In the genomic region with DNA sequence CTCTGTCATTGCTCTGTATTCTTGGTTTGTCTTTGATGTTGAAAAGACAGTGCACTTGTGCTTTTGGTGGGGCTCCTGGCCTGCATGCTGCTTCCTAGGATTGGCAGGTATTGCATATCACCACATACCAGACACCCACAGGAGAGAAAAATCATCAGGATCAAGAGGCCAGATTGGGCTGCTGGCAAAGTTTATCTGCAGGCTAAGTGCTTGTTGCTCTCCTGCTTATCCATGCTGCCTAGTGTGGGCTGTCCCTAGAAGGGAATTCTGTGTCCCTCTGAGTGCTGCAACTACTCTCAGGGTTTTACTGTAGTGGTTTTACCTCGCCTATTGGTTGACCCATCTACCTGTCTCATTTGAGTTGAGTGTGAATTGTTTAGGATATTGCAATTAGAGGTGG, we compare ENCODE assay signal across 1 cellular context.
A peak's percentile ranks its signal among the peaks of the same experiment; 100 is the strongest.
TF ChIP-seq lines count a peak whose summit lies in the region.

No MANE protein-coding gene starts in this region.

TF ChIP-seq in K562, 482 proteins besides CTCF, POLR2A, EP300 and RAD21 (continued from another document):
- TF ChIP-seq, protein P1, sequence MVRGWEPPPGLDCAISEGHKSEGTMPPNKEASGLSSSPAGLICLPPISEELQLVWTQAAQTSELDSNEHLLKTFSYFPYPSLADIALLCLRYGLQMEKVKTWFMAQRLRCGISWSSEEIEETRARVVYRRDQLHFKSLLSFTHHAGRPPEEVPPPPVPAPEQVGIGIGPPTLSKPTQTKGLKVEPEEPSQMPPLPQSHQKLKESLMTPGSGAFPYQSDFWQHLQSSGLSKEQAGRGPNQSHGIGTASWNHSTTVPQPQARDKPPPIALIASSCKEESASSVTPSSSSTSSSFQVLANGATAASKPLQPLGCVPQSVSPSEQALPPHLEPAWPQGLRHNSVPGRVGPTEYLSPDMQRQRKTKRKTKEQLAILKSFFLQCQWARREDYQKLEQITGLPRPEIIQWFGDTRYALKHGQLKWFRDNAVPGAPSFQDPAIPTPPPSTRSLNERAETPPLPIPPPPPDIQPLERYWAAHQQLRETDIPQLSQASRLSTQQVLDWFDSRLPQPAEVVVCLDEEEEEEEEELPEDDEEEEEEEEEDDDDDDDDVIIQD (CRISPR knock-in tag; IDR thresholded peaks at IDR 0.05) = no peak
- TF ChIP-seq DPF2 (IDR thresholded peaks at IDR 0.05) = 0 out of 2 replicates have a peak, but pooled peaks have one; percentile 20
- TF ChIP-seq TAL1 (IDR thresholded peaks at IDR 0.05) = peak; percentile 65
- no peak for TF ChIP-seq TAF7 (tag; IDR thresholded peaks at IDR 0.05)
- TF ChIP-seq NCOR1 (IDR thresholded peaks at IDR 0.05) = peak; percentile 57; the same call in 1 of the 2 replicates
- TF ChIP-seq ZNF384 (IDR thresholded peaks at IDR 0.05; ENCODE audit: low read depth, low read length) = no peak
- peak; percentile 64 for TF ChIP-seq CBFA2T2 (conservative IDR thresholded peaks at IDR 0.05)
- peak; percentile 67 for TF ChIP-seq TCF3 (CRISPR knock-in tag; IDR thresholded peaks at IDR 0.05)
- no peak for TF ChIP-seq ESRRB (CRISPR knock-in tag; IDR thresholded peaks at IDR 0.05; ENCODE audit: borderline replicate concordance)
- TF ChIP-seq SNIP1 (IDR thresholded peaks at IDR 0.05; ENCODE audit: low read depth) = no peak
- TF ChIP-seq KLF10 (CRISPR knock-in tag; IDR thresholded peaks at IDR 0.05) = no peak
- TF ChIP-seq, protein P2, sequence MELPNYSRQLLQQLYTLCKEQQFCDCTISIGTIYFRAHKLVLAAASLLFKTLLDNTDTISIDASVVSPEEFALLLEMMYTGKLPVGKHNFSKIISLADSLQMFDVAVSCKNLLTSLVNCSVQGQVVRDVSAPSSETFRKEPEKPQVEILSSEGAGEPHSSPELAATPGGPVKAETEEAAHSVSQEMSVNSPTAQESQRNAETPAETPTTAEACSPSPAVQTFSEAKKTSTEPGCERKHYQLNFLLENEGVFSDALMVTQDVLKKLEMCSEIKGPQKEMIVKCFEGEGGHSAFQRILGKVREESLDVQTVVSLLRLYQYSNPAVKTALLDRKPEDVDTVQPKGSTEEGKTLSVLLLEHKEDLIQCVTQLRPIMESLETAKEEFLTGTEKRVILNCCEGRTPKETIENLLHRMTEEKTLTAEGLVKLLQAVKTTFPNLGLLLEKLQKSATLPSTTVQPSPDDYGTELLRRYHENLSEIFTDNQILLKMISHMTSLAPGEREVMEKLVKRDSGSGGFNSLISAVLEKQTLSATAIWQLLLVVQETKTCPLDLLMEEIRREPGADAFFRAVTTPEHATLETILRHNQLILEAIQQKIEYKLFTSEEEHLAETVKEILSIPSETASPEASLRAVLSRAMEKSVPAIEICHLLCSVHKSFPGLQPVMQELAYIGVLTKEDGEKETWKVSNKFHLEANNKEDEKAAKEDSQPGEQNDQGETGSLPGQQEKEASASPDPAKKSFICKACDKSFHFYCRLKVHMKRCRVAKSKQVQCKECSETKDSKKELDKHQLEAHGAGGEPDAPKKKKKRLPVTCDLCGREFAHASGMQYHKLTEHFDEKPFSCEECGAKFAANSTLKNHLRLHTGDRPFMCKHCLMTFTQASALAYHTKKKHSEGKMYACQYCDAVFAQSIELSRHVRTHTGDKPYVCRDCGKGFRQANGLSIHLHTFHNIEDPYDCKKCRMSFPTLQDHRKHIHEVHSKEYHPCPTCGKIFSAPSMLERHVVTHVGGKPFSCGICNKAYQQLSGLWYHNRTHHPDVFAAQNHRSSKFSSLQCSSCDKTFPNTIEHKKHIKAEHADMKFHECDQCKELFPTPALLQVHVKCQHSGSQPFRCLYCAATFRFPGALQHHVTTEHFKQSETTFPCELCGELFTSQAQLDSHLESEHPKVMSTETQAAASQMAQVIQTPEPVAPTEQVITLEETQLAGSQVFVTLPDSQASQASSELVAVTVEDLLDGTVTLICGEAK (IDR thresholded peaks at IDR 0.05) = no peak
- TF ChIP-seq, protein P2 (CRISPR knock-in tag; IDR thresholded peaks at IDR 0.05) = no peak
- TF ChIP-seq CBFA2T3 (IDR thresholded peaks at IDR 0.05) = peak; percentile 80
- peak; percentile 8 for TF ChIP-seq MEIS2 (IDR thresholded peaks at IDR 0.05; ENCODE audit: partially characterized antibody)
- TF ChIP-seq, protein P3, sequence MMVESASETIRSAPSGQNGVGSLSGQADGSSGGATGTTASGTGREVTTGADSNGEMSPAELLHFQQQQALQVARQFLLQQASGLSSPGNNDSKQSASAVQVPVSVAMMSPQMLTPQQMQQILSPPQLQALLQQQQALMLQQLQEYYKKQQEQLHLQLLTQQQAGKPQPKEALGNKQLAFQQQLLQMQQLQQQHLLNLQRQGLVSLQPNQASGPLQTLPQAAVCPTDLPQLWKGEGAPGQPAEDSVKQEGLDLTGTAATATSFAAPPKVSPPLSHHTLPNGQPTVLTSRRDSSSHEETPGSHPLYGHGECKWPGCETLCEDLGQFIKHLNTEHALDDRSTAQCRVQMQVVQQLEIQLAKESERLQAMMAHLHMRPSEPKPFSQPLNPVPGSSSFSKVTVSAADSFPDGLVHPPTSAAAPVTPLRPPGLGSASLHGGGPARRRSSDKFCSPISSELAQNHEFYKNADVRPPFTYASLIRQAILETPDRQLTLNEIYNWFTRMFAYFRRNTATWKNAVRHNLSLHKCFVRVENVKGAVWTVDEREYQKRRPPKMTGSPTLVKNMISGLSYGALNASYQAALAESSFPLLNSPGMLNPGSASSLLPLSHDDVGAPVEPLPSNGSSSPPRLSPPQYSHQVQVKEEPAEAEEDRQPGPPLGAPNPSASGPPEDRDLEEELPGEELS (CRISPR knock-in tag; IDR thresholded peaks at IDR 0.05; ENCODE audit: borderline replicate concordance) = no peak
- TF ChIP-seq MAZ (CRISPR knock-in tag; conservative IDR thresholded peaks at IDR 0.05 in 1 of 2, IDR thresholded peaks at IDR 0.05 in 1 of 2) = no peak
- TF ChIP-seq TEAD4 (IDR thresholded peaks at IDR 0.05; ENCODE audit: low read length) = peak; percentile 66
- TF ChIP-seq TEAD4 (CRISPR knock-in tag; IDR thresholded peaks at IDR 0.05; ENCODE audit: borderline replicate concordance) = no peak
- TF ChIP-seq MTA2 (IDR thresholded peaks at IDR 0.05; ENCODE audit: low read depth) = peak; percentile 32; the same call in 1 of the 2 replicates
- no peak for TF ChIP-seq SRSF1 (IDR thresholded peaks at IDR 0.05; ENCODE audit: low read depth, low read length)
- no peak for TF ChIP-seq YY1 (IDR thresholded peaks at IDR 0.05; ENCODE audit: borderline replicate concordance in 1 of 3, control insufficient read depth in 1 of 3, extremely low read depth in 1 of 3, insufficient read depth in 3 of 3, insufficient read length in 1 of 3, insufficient replicate concordance in 2 of 3, low read depth in 1 of 3, low read length in 2 of 3)
- no peak for TF ChIP-seq IRF2 (CRISPR knock-in tag; IDR thresholded peaks at IDR 0.05)
- TF ChIP-seq, protein P4, sequence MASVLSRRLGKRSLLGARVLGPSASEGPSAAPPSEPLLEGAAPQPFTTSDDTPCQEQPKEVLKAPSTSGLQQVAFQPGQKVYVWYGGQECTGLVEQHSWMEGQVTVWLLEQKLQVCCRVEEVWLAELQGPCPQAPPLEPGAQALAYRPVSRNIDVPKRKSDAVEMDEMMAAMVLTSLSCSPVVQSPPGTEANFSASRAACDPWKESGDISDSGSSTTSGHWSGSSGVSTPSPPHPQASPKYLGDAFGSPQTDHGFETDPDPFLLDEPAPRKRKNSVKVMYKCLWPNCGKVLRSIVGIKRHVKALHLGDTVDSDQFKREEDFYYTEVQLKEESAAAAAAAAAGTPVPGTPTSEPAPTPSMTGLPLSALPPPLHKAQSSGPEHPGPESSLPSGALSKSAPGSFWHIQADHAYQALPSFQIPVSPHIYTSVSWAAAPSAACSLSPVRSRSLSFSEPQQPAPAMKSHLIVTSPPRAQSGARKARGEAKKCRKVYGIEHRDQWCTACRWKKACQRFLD (CRISPR knock-in tag; IDR thresholded peaks at IDR 0.05) = 0 out of 2 replicates have a peak, but pooled peaks have one; percentile 8
- TF ChIP-seq, protein P5, sequence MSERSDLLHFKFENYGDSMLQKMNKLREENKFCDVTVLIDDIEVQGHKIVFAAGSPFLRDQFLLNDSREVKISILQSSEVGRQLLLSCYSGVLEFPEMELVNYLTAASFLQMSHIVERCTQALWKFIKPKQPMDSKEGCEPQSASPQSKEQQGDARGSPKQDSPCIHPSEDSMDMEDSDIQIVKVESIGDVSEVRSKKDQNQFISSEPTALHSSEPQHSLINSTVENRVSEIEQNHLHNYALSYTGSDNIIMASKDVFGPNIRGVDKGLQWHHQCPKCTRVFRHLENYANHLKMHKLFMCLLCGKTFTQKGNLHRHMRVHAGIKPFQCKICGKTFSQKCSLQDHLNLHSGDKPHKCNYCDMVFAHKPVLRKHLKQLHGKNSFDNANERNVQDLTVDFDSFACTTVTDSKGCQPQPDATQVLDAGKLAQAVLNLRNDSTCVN (CRISPR knock-in tag; IDR thresholded peaks at IDR 0.05) = no peak
- TF ChIP-seq FOXA1 (IDR thresholded peaks at IDR 0.05; ENCODE audit: borderline replicate concordance) = no peak
- TF ChIP-seq, protein P6, sequence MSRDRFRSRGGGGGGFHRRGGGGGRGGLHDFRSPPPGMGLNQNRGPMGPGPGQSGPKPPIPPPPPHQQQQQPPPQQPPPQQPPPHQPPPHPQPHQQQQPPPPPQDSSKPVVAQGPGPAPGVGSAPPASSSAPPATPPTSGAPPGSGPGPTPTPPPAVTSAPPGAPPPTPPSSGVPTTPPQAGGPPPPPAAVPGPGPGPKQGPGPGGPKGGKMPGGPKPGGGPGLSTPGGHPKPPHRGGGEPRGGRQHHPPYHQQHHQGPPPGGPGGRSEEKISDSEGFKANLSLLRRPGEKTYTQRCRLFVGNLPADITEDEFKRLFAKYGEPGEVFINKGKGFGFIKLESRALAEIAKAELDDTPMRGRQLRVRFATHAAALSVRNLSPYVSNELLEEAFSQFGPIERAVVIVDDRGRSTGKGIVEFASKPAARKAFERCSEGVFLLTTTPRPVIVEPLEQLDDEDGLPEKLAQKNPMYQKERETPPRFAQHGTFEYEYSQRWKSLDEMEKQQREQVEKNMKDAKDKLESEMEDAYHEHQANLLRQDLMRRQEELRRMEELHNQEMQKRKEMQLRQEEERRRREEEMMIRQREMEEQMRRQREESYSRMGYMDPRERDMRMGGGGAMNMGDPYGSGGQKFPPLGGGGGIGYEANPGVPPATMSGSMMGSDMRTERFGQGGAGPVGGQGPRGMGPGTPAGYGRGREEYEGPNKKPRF (IDR thresholded peaks at IDR 0.05; ENCODE audit: low read depth, low read length) = no peak
- TF ChIP-seq PTBP1 (IDR thresholded peaks at IDR 0.05; ENCODE audit: low read depth, low read length) = no peak
- peak; percentile 64 for TF ChIP-seq ARID1B (IDR thresholded peaks at IDR 0.05)
- TF ChIP-seq, protein P7, sequence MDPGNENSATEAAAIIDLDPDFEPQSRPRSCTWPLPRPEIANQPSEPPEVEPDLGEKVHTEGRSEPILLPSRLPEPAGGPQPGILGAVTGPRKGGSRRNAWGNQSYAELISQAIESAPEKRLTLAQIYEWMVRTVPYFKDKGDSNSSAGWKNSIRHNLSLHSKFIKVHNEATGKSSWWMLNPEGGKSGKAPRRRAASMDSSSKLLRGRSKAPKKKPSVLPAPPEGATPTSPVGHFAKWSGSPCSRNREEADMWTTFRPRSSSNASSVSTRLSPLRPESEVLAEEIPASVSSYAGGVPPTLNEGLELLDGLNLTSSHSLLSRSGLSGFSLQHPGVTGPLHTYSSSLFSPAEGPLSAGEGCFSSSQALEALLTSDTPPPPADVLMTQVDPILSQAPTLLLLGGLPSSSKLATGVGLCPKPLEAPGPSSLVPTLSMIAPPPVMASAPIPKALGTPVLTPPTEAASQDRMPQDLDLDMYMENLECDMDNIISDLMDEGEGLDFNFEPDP (CRISPR knock-in tag; IDR thresholded peaks at IDR 0.05) = no peak
- TF ChIP-seq C11orf30 (IDR thresholded peaks at IDR 0.05; ENCODE audit: low read depth) = no peak
- TF ChIP-seq RBM34 (IDR thresholded peaks at IDR 0.05; ENCODE audit: borderline replicate concordance, insufficient read depth, low read length) = no peak
